ENCODE assay signal across 1 cellular context in the genomic region with DNA sequence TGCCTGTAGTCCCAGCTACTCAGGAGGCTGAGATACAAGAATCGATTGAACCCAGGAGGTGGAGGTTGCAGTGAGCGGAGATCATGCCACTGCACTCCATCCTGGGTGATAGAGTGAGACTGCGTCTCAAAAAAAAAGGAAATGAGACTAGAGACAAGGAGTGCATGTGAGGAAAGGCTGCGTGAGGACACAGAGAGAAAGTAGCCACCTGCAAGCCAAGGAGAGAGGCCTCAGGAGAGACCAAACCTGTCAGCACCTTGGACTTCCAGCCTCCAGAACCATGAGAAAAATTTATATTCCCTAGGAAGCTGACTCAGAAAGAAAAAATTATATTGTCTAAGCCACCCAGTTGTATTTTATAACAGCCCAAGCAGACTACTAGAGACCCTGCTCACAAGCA.
TF ChIP-seq lines count a peak whose summit lies in the region.

No MANE protein-coding gene starts in this region.

TF ChIP-seq in H1, 55 proteins besides CTCF, POLR2A, EP300 and RAD21 (continued from another document):
- TF ChIP-seq BACH1 (IDR thresholded peaks at IDR 0.05; ENCODE audit: low read length) (no peak), YY1 (IDR thresholded peaks at IDR 0.05; ENCODE audit: low read depth, low read length) (no peak), CREB1 (IDR thresholded peaks at IDR 0.05) (no peak), MAFK (IDR thresholded peaks at IDR 0.05; ENCODE audit: low read depth, low read length) (no peak), CHD1 (IDR thresholded peaks at IDR 0.05; ENCODE audit: low read depth, low read length) (no peak), EGR1 (IDR thresholded peaks at IDR 0.05; ENCODE audit: borderline replicate concordance, low read depth, low read length) (no peak), SUZ12 (IDR thresholded peaks at IDR 0.05; ENCODE audit: low read length) (no peak), ZNF274 (IDR thresholded peaks at IDR 0.05; ENCODE audit: borderline replicate concordance, extremely low read depth, low read length) (no peak), POU5F1 (IDR thresholded peaks at IDR 0.05; ENCODE audit: low read depth, low read length) (no peak), SP4 (IDR thresholded peaks at IDR 0.05; ENCODE audit: low read length) (no peak), SIN3A (conservative IDR thresholded peaks at IDR 0.05 in 1 of 2, IDR thresholded peaks at IDR 0.05 in 1 of 2; ENCODE audit: low read depth in 1 of 2, low read length in 2 of 2) (no peak)
- TF ChIP-seq, protein P1, sequence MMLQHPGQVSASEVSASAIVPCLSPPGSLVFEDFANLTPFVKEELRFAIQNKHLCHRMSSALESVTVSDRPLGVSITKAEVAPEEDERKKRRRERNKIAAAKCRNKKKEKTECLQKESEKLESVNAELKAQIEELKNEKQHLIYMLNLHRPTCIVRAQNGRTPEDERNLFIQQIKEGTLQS (IDR thresholded peaks at IDR 0.05; ENCODE audit: insufficient read depth, low read depth, low read length), result no peak
- TF ChIP-seq, protein P2, sequence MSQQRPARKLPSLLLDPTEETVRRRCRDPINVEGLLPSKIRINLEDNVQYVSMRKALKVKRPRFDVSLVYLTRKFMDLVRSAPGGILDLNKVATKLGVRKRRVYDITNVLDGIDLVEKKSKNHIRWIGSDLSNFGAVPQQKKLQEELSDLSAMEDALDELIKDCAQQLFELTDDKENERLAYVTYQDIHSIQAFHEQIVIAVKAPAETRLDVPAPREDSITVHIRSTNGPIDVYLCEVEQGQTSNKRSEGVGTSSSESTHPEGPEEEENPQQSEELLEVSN (IDR thresholded peaks at IDR 0.05), result no peak
